ENCODE assay signal across 1 cellular context in genomic region chr2:127811397-127811860, GRCh38.
TF ChIP-seq lines count a peak whose summit lies in the region.

No MANE protein-coding gene starts in this region.

TF ChIP-seq in HepG2, 621 proteins besides CTCF, POLR2A, EP300 and RAD21 (continued from another document and continues in another):
- TF ChIP-seq HMGXB3 (CRISPR knock-in tag; IDR thresholded peaks at IDR 0.05; ENCODE audit: borderline replicate concordance) (0 out of 2 replicates have a peak, but pooled peaks have one; percentile 6), RELA (CRISPR knock-in tag; IDR thresholded peaks at IDR 0.05) (0 out of 2 replicates have a peak, but pooled peaks have one; percentile 18), ZNF780A (CRISPR knock-in tag; IDR thresholded peaks at IDR 0.05) (peak; percentile 21; the same call in 1 of the 2 replicates), KLF16 (CRISPR knock-in tag; IDR thresholded peaks at IDR 0.05) (0 out of 4 replicates have a peak, but pooled peaks of 1 of the 2 experiments have one; percentile 69), ZNF446 (CRISPR knock-in tag; IDR thresholded peaks at IDR 0.05) (peak; percentile 10; the same call in 1 of the 2 replicates), ZNF362 (CRISPR knock-in tag; IDR thresholded peaks at IDR 0.05; ENCODE audit: borderline replicate concordance) (0 out of 2 replicates have a peak, but pooled peaks have one; percentile 4), FOXC1 (CRISPR knock-in tag; IDR thresholded peaks at IDR 0.05; ENCODE audit: borderline replicate concordance) (0 out of 2 replicates have a peak, but pooled peaks have one; percentile 38), NFATC3 (CRISPR knock-in tag; IDR thresholded peaks at IDR 0.05) (peak; percentile 61; the same call in 1 of the 2 replicates), HMGA1 (CRISPR knock-in tag; conservative IDR thresholded peaks at IDR 0.05) (0 out of 2 replicates have a peak, but pooled peaks have one; percentile 15), KMT2B (CRISPR knock-in tag; IDR thresholded peaks at IDR 0.05) (peak; percentile 32; the same call in 1 of the 2 replicates), ZNF572 (CRISPR knock-in tag; IDR thresholded peaks at IDR 0.05) (peak; percentile 95; the same call in 1 of the 2 replicates), SNAPC2 (CRISPR knock-in tag; IDR thresholded peaks at IDR 0.05) (0 out of 2 replicates have a peak, but pooled peaks have one; percentile 7), KLF15 (CRISPR knock-in tag; IDR thresholded peaks at IDR 0.05; ENCODE audit: borderline replicate concordance) (peak; percentile 79; the same call in 1 of the 2 replicates), HNF1B (CRISPR knock-in tag; IDR thresholded peaks at IDR 0.05) (peak; percentile 61; the same call in 1 of the 2 replicates), ZBTB4 (CRISPR knock-in tag; IDR thresholded peaks at IDR 0.05; ENCODE audit: borderline replicate concordance) (peak; percentile 23; the same call in 1 of the 2 replicates), ZMYM3 (CRISPR knock-in tag; IDR thresholded peaks at IDR 0.05) (peak; percentile 2; the same call in 1 of the 2 replicates), REXO4 (CRISPR knock-in tag; IDR thresholded peaks at IDR 0.05; ENCODE audit: borderline replicate concordance) (0 out of 2 replicates have a peak, but pooled peaks have one; percentile 26), MYNN (CRISPR knock-in tag; IDR thresholded peaks at IDR 0.05; ENCODE audit: low read depth) (0 out of 2 replicates have a peak, but pooled peaks have one; percentile 3), RCOR2 (CRISPR knock-in tag; IDR thresholded peaks at IDR 0.05) (no peak), KAT8 (CRISPR knock-in tag; IDR thresholded peaks at IDR 0.05) (no peak), ZGPAT (CRISPR knock-in tag; IDR thresholded peaks at IDR 0.05) (0 out of 2 replicates have a peak, but pooled peaks have one; percentile 4), CC2D1A (CRISPR knock-in tag; IDR thresholded peaks at IDR 0.05) (no peak), ZFP36L1 (CRISPR knock-in tag; IDR thresholded peaks at IDR 0.05) (peak; percentile 91), NFKB2 (CRISPR knock-in tag; IDR thresholded peaks at IDR 0.05; ENCODE audit: borderline replicate concordance) (0 out of 2 replicates have a peak, but pooled peaks have one; percentile 0), ZNF646 (CRISPR knock-in tag; IDR thresholded peaks at IDR 0.05) (0 out of 2 replicates have a peak, but pooled peaks have one; percentile 72), SKI (IDR thresholded peaks at IDR 0.05; ENCODE audit: partially characterized antibody) (no peak), ZNF770 (CRISPR knock-in tag; IDR thresholded peaks at IDR 0.05) (0 out of 2 replicates have a peak, but pooled peaks have one; percentile 17), CBFB (CRISPR knock-in tag; IDR thresholded peaks at IDR 0.05) (no peak; the same call in 1 of the 2 replicates), LRRFIP1 (CRISPR knock-in tag; conservative IDR thresholded peaks at IDR 0.05) (no peak)
